ENCODE assay signal across 1 cellular context in genomic region chr19:40191836-40192646, GRCh38.
A peak's percentile ranks its signal among the peaks of the same experiment; 100 is the strongest.
TF ChIP-seq lines count a peak whose summit lies in the region.

No MANE protein-coding gene starts in this region.

TF ChIP-seq in HEK293, 187 proteins besides CTCF, POLR2A, EP300 and RAD21 (continued from another document and continues in another):
- TF ChIP-seq, protein P1, sequence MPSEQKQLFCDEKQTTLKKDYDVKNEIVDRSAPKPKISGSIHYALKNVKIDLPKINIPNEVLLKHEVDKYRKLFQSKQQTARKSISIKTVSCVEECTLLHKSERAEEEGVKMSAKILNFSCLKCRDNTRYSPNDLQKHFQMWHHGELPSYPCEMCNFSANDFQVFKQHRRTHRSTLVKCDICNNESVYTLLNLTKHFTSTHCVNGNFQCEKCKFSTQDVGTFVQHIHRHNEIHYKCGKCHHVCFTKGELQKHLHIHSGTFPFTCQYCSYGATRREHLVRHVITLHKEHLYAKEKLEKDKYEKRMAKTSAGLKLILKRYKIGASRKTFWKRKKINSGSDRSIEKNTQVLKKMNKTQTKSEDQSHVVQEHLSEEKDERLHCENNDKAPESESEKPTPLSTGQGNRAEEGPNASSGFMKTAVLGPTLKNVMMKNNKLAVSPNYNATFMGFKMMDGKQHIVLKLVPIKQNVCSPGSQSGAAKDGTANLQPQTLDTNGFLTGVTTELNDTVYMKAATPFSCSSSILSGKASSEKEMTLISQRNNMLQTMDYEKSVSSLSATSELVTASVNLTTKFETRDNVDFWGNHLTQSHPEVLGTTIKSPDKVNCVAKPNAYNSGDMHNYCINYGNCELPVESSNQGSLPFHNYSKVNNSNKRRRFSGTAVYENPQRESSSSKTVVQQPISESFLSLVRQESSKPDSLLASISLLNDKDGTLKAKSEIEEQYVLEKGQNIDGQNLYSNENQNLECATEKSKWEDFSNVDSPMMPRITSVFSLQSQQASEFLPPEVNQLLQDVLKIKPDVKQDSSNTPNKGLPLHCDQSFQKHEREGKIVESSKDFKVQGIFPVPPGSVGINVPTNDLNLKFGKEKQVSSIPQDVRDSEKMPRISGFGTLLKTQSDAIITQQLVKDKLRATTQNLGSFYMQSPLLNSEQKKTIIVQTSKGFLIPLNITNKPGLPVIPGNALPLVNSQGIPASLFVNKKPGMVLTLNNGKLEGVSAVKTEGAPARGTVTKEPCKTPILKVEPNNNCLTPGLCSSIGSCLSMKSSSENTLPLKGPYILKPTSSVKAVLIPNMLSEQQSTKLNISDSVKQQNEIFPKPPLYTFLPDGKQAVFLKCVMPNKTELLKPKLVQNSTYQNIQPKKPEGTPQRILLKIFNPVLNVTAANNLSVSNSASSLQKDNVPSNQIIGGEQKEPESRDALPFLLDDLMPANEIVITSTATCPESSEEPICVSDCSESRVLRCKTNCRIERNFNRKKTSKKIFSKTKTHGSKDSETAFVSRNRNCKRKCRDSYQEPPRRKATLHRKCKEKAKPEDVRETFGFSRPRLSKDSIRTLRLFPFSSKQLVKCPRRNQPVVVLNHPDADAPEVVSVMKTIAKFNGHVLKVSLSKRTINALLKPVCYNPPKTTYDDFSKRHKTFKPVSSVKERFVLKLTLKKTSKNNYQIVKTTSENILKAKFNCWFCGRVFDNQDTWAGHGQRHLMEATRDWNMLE (tag by site-specific recombination; conservative IDR thresholded peaks at IDR 0.05; ENCODE audit: low read depth) = no peak
- TF ChIP-seq, protein P2, sequence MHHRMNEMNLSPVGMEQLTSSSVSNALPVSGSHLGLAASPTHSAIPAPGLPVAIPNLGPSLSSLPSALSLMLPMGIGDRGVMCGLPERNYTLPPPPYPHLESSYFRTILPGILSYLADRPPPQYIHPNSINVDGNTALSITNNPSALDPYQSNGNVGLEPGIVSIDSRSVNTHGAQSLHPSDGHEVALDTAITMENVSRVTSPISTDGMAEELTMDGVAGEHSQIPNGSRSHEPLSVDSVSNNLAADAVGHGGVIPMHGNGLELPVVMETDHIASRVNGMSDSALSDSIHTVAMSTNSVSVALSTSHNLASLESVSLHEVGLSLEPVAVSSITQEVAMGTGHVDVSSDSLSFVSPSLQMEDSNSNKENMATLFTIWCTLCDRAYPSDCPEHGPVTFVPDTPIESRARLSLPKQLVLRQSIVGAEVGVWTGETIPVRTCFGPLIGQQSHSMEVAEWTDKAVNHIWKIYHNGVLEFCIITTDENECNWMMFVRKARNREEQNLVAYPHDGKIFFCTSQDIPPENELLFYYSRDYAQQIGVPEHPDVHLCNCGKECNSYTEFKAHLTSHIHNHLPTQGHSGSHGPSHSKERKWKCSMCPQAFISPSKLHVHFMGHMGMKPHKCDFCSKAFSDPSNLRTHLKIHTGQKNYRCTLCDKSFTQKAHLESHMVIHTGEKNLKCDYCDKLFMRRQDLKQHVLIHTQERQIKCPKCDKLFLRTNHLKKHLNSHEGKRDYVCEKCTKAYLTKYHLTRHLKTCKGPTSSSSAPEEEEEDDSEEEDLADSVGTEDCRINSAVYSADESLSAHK (tag by site-specific recombination; IDR thresholded peaks at IDR 0.05) = peak; percentile 23; the same call in 1 of the 2 replicates
- TF ChIP-seq ZNF221 (tag by site-specific recombination; IDR thresholded peaks at IDR 0.05; ENCODE audit: borderline replicate concordance) = no peak
- TF ChIP-seq ZNF335 (tag by site-specific recombination; conservative IDR thresholded peaks at IDR 0.05) = peak; percentile 83
- TF ChIP-seq ZNF837 (tag by site-specific recombination; IDR thresholded peaks at IDR 0.05) = no peak
- no peak for TF ChIP-seq ZNF114 (tag by site-specific recombination; IDR thresholded peaks at IDR 0.05)
- peak; percentile 64 for TF ChIP-seq KLF7 (tag by site-specific recombination; IDR thresholded peaks at IDR 0.05; ENCODE audit: borderline replicate concordance)
- TF ChIP-seq ZNF302 (tag by site-specific recombination; IDR thresholded peaks at IDR 0.05; ENCODE audit: low read depth) = no peak
- no peak for TF ChIP-seq ZNF292 (tag by site-specific recombination; IDR thresholded peaks at IDR 0.05; ENCODE audit: borderline replicate concordance, low read depth)
- peak; percentile 75; the same call in 1 of the 2 replicates for TF ChIP-seq ZNF561 (tag by site-specific recombination; IDR thresholded peaks at IDR 0.05; ENCODE audit: borderline replicate concordance)
- TF ChIP-seq KLF16 (tag by site-specific recombination; IDR thresholded peaks at IDR 0.05) = peak; percentile 91
- no peak for TF ChIP-seq ZNF394 (tag by site-specific recombination; IDR thresholded peaks at IDR 0.05; ENCODE audit: borderline replicate concordance)
- peak; percentile 61; the same call in 1 of the 2 replicates for TF ChIP-seq ZNF398 (tag by site-specific recombination; IDR thresholded peaks at IDR 0.05)
- no peak for TF ChIP-seq ZNF223 (tag by site-specific recombination; IDR thresholded peaks at IDR 0.05)
- 0 out of 2 replicates have a peak, but pooled peaks have one; percentile 24 for TF ChIP-seq ZNF677 (tag by site-specific recombination; IDR thresholded peaks at IDR 0.05)
- TF ChIP-seq, protein P3, sequence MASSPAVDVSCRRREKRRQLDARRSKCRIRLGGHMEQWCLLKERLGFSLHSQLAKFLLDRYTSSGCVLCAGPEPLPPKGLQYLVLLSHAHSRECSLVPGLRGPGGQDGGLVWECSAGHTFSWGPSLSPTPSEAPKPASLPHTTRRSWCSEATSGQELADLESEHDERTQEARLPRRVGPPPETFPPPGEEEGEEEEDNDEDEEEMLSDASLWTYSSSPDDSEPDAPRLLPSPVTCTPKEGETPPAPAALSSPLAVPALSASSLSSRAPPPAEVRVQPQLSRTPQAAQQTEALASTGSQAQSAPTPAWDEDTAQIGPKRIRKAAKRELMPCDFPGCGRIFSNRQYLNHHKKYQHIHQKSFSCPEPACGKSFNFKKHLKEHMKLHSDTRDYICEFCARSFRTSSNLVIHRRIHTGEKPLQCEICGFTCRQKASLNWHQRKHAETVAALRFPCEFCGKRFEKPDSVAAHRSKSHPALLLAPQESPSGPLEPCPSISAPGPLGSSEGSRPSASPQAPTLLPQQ (tag by site-specific recombination; IDR thresholded peaks at IDR 0.05) = peak; percentile 71; the same call in 1 of the 2 replicates
- TF ChIP-seq ZNF132 (tag by site-specific recombination; IDR thresholded peaks at IDR 0.05; ENCODE audit: borderline replicate concordance) = no peak
- TF ChIP-seq ZNF23 (tag by site-specific recombination; IDR thresholded peaks at IDR 0.05; ENCODE audit: borderline replicate concordance) = no peak
- TF ChIP-seq ZNF366 (tag by site-specific recombination; conservative IDR thresholded peaks at IDR 0.05) = no peak
- no peak for TF ChIP-seq RBAK (tag by site-specific recombination; IDR thresholded peaks at IDR 0.05)
- TF ChIP-seq, protein P4, sequence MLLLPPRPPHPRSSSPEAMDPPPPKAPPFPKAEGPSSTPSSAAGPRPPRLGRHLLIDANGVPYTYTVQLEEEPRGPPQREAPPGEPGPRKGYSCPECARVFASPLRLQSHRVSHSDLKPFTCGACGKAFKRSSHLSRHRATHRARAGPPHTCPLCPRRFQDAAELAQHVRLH (tag by site-specific recombination; IDR thresholded peaks at IDR 0.05) = no peak
- TF ChIP-seq, protein P5, sequence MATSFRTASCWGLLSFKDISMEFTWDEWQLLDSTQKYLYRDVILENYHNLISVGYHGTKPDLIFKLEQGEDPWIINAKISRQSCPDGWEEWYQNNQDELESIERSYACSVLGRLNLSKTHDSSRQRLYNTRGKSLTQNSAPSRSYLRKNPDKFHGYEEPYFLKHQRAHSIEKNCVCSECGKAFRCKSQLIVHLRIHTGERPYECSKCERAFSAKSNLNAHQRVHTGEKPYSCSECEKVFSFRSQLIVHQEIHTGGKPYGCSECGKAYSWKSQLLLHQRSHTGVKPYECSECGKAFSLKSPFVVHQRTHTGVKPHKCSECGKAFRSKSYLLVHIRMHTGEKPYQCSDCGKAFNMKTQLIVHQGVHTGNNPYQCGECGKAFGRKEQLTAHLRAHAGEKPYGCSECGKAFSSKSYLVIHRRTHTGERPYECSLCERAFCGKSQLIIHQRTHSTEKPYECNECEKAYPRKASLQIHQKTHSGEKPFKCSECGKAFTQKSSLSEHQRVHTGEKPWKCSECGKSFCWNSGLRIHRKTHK (tag by site-specific recombination; IDR thresholded peaks at IDR 0.05) = no peak
- no peak for TF ChIP-seq BCL6B (tag by site-specific recombination; IDR thresholded peaks at IDR 0.05)
- no peak for TF ChIP-seq ZNF146 (tag by site-specific recombination; IDR thresholded peaks at IDR 0.05)
- TF ChIP-seq ZNF76 (tag by site-specific recombination; IDR thresholded peaks at IDR 0.05; ENCODE audit: borderline replicate concordance, low read depth) = no peak
- TF ChIP-seq GLI4 (tag by site-specific recombination; IDR thresholded peaks at IDR 0.05) = no peak
- no peak for TF ChIP-seq MZF1 (tag by site-specific recombination; IDR thresholded peaks at IDR 0.05; ENCODE audit: borderline replicate concordance)
- no peak for TF ChIP-seq ZNF354C (tag by site-specific recombination; IDR thresholded peaks at IDR 0.05; ENCODE audit: borderline replicate concordance, low read depth)
- TF ChIP-seq ZNF843 (tag by site-specific recombination; IDR thresholded peaks at IDR 0.05) = no peak; the same call in 1 of the 2 replicates
- TF ChIP-seq SCRT1 (tag by site-specific recombination; IDR thresholded peaks at IDR 0.05; ENCODE audit: borderline replicate concordance) = no peak
- no peak for TF ChIP-seq ZNF658 (tag by site-specific recombination; IDR thresholded peaks at IDR 0.05)
- TF ChIP-seq BCL11B (tag by site-specific recombination; IDR thresholded peaks at IDR 0.05; ENCODE audit: low read depth) = 0 out of 2 replicates have a peak, but pooled peaks have one; percentile 39
- no peak for TF ChIP-seq ZNF560 (tag by site-specific recombination; IDR thresholded peaks at IDR 0.05; ENCODE audit: borderline replicate concordance)
- 0 out of 2 replicates have a peak, but pooled peaks have one; percentile 7 for TF ChIP-seq BCL11A (tag by site-specific recombination; IDR thresholded peaks at IDR 0.05; ENCODE audit: low read depth)
- TF ChIP-seq, protein P6, sequence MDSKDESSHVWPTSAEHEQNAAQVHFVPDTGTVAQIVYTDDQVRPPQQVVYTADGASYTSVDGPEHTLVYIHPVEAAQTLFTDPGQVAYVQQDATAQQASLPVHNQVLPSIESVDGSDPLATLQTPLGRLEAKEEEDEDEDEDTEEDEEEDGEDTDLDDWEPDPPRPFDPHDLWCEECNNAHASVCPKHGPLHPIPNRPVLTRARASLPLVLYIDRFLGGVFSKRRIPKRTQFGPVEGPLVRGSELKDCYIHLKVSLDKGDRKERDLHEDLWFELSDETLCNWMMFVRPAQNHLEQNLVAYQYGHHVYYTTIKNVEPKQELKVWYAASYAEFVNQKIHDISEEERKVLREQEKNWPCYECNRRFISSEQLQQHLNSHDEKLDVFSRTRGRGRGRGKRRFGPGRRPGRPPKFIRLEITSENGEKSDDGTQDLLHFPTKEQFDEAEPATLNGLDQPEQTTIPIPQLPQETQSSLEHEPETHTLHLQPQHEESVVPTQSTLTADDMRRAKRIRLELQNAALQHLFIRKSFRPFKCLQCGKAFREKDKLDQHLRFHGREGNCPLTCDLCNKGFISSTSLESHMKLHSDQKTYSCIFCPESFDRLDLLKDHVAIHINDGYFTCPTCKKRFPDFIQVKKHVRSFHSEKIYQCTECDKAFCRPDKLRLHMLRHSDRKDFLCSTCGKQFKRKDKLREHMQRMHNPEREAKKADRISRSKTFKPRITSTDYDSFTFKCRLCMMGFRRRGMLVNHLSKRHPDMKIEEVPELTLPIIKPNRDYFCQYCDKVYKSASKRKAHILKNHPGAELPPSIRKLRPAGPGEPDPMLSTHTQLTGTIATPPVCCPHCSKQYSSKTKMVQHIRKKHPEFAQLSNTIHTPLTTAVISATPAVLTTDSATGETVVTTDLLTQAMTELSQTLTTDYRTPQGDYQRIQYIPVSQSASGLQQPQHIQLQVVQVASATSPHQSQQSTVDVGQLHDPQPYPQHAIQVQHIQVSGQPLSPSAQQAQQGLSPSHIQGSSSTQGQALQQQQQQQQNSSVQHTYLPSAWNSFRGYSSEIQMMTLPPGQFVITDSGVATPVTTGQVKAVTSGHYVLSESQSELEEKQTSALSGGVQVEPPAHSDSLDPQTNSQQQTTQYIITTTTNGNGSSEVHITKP (tag by site-specific recombination; IDR thresholded peaks at IDR 0.05) = 0 out of 2 replicates have a peak, but pooled peaks have one; percentile 7
- TF ChIP-seq ZNF664 (tag by site-specific recombination; IDR thresholded peaks at IDR 0.05) = no peak
- TF ChIP-seq KLF9 (tag by site-specific recombination; IDR thresholded peaks at IDR 0.05; ENCODE audit: low read depth) = peak; percentile 94
- peak; percentile 61 for TF ChIP-seq SP7 (tag by site-specific recombination; IDR thresholded peaks at IDR 0.05)
- no peak for TF ChIP-seq SALL2 (tag by site-specific recombination; IDR thresholded peaks at IDR 0.05; ENCODE audit: borderline replicate concordance)
- no peak for TF ChIP-seq ZNF155 (tag by site-specific recombination; IDR thresholded peaks at IDR 0.05)
- TF ChIP-seq ZFP37 (tag by site-specific recombination; IDR thresholded peaks at IDR 0.05) = no peak
- no peak for TF ChIP-seq ZNF248 (tag by site-specific recombination; IDR thresholded peaks at IDR 0.05)
- no peak for TF ChIP-seq ZNF311 (tag by site-specific recombination; IDR thresholded peaks at IDR 0.05; ENCODE audit: borderline replicate concordance)
- TF ChIP-seq ZNF626 (tag by site-specific recombination; IDR thresholded peaks at IDR 0.05) = no peak
- TF ChIP-seq ZNF549 (tag by site-specific recombination; IDR thresholded peaks at IDR 0.05) = no peak
- no peak for TF ChIP-seq TCF7L2 (IDR thresholded peaks at IDR 0.05; ENCODE audit: borderline replicate concordance, low read depth, low read length)
- TF ChIP-seq ZFHX2 (tag by site-specific recombination; conservative IDR thresholded peaks at IDR 0.05) = peak; percentile 98
- TF ChIP-seq GLI2 (tag by site-specific recombination; IDR thresholded peaks at IDR 0.05; ENCODE audit: borderline replicate concordance, low read depth) = no peak
- peak; percentile 40; the same call in 1 of the 2 replicates for TF ChIP-seq ZNF501 (tag by site-specific recombination; IDR thresholded peaks at IDR 0.05)
